In genomic region chr17:62062936-62063335, GRCh38 we compare ENCODE assay signal across 9 cellular contexts. TPM values are rescaled to one million over a fixed set of nuclear protein-coding genes. Genes with fewer than 3 reads are reported as not detected.
DNase-seq lines count a peak whose midpoint lies in the region; ATAC-seq, FAIRE-seq and TF ChIP-seq lines count a peak whose summit lies in the region.
"Had no signal": no experiment of that assay in that cellular context is flagged by ENCODE, and none has a peak within 500 bp of the region (broad histone marks: within the 10 kb centered on the region; RNA-seq: fewer than 3 reads in every experiment).

No MANE protein-coding gene starts in this region.

- H3K9me2 ChIP-seq in GM23338 (ENCODE audit: insufficient read depth) = no peaks in the 10 kb centered on the region
- H3K9me2 ChIP-seq in SU-DHL-6 (replicated peaks; ENCODE audit: insufficient read depth, low read length) = no peaks in the 10 kb centered on the region

- no peak overlapping the region for H3K27ac ChIP-seq in GM23338 (ENCODE audit: low read depth)
- peak overlapping the region; percentile 67; the same call in 1 of the 2 replicates for H3K27ac ChIP-seq in SU-DHL-6 (ENCODE audit: low read depth, low read length)

- H3F3A ChIP-seq in GM23338 (replicated peaks; ENCODE audit: low read depth) = no peaks in the 10 kb centered on the region
- H3F3A ChIP-seq in SU-DHL-6 (ENCODE audit: insufficient read depth) = peaks cover 5% of the 10 kb centered on the region; the same call in 1 of the 2 replicates

- H2AFZ ChIP-seq in GM23338 (no peak overlapping the region), SU-DHL-6 (ENCODE audit: low read depth, low read length, severe bottlenecking) (no peak overlapping the region)

- H3K4me3 Mint-ChIP-seq in GM23338 = peak overlapping the region; percentile 96

- H3K36me3 ChIP-seq in GM23338 (ENCODE audit: insufficient read depth) (peaks cover 13% of the 10 kb centered on the region; the same call in 1 of the 2 replicates), SU-DHL-6 (ENCODE audit: low read length) (peaks cover 30% of the 10 kb centered on the region)

- H3K4me1 ChIP-seq in GM23338 (ENCODE audit: insufficient read depth) = peaks cover 29% of the 10 kb centered on the region

- peaks cover 71% of the 10 kb centered on the region for H3K79me2 ChIP-seq in GM23338 (replicated peaks; ENCODE audit: insufficient read depth)
- H3K79me2 ChIP-seq in SU-DHL-6 (ENCODE audit: insufficient read depth, low read length) = peaks cover 76% of the 10 kb centered on the region

- DNase-seq in GM23338 (ENCODE audit: low spot score) = no peak
- DNase-seq in fibroblast of mammary gland (ENCODE audit: low read depth) = no peak
- no peak for DNase-seq in skeletal muscle cell (ENCODE audit: low read depth)
- no peak for DNase-seq in Ammon's horn (ENCODE audit: low spot score)
- no peak for DNase-seq in D721Med (ENCODE audit: insufficient read length, low spot score)
- DNase-seq: activated CD4-positive, CD25-positive, alpha-beta regulatory T cell had no signal

- H3K36me3 Mint-ChIP-seq in GM23338 (ENCODE audit: low read depth) = peaks cover 33% of the 10 kb centered on the region

- no peak for ATAC-seq in GM23338
- no peak for ATAC-seq in HG02588 (IDR thresholded peaks at IDR 0.05; ENCODE audit: unreplicated experiment)
- no peak for ATAC-seq in GM19452 (IDR thresholded peaks at IDR 0.05; ENCODE audit: unreplicated experiment)

- H3K27me3 Mint-ChIP-seq in GM23338 (ENCODE audit: insufficient read depth, low read depth, poor library complexity) = peaks cover 2% of the 10 kb centered on the region

- H3K27me3 ChIP-seq in GM23338 (ENCODE audit: insufficient read depth) (no peaks in the 10 kb centered on the region), SU-DHL-6 (ENCODE audit: low read length) (no peaks in the 10 kb centered on the region)

- H3K4me1 Mint-ChIP-seq in GM23338 = peaks cover 40% of the 10 kb centered on the region

- peaks cover 28% of the 10 kb centered on the region for H4K20me1 ChIP-seq in GM23338 (replicated peaks; ENCODE audit: insufficient read depth)
- peaks cover 21% of the 10 kb centered on the region for H4K20me1 ChIP-seq in SU-DHL-6 (ENCODE audit: low read depth, low read length)

- H3K4me3 ChIP-seq in GM23338 (peak overlapping the region; percentile 93), SU-DHL-6 (ENCODE audit: insufficient read depth, low read length, poor library complexity, severe bottlenecking) (peak overlapping the region; percentile 68), fibroblast of mammary gland (ENCODE audit: control insufficient read depth, low read depth, low read length) (peak overlapping the region; percentile 27), skeletal muscle cell (ENCODE audit: low read depth, low read length) (peak overlapping the region; percentile 21)

- H3K9ac ChIP-seq in SU-DHL-6 (ENCODE audit: low read length) = peak overlapping the region; percentile 98

- FAIRE-seq in D721Med (lab: Jason Lieb, UNC) = no peak

- no peaks in the 10 kb centered on the region for H3K9me3 ChIP-seq in SU-DHL-6 (ENCODE audit: insufficient read depth, low read length)

- no peak overlapping the region for H3K27ac Mint-ChIP-seq in GM23338

- TF ChIP-seq CTCF in GM23338 (conservative IDR thresholded peaks at IDR 0.05; ENCODE audit: low read depth in 2 of 2) (no peak), SU-DHL-6 (IDR thresholded peaks at IDR 0.05; ENCODE audit: insufficient read depth, low read length, poor library complexity, severe bottlenecking) (no peak), fibroblast of mammary gland (conservative IDR thresholded peaks at IDR 0.05; ENCODE audit: control insufficient read depth, insufficient read depth, low read depth, low read length) (no peak), D721Med (IDR thresholded peaks at IDR 0.05; ENCODE audit: insufficient read depth, missing control alignments) (no peak)

- H3K4me2 ChIP-seq in GM23338 = peak overlapping the region; percentile 99
- peak overlapping the region; percentile 100 for H3K4me2 ChIP-seq in SU-DHL-6 (ENCODE audit: low read depth, low read length, poor library complexity, severe bottlenecking)

- H3K9me3 Mint-ChIP-seq in GM23338 = no peaks in the 10 kb centered on the region

TF ChIP-seq in GM23338, 12 proteins besides CTCF, POLR2A, EP300 and RAD21 (continues in another document):
- TF ChIP-seq JUNB (IDR thresholded peaks at IDR 0.05; ENCODE audit: unreplicated experiment) (no peak), EZH2 (IDR thresholded peaks at IDR 0.05; ENCODE audit: low read depth, unreplicated experiment) (no peak), CREB1 (CRISPR knock-in tag; IDR thresholded peaks at IDR 0.05; ENCODE audit: low read depth) (no peak), ZNF331 (CRISPR knock-in tag; IDR thresholded peaks at IDR 0.05; ENCODE audit: low read depth) (no peak)
- TF ChIP-seq, protein P1, sequence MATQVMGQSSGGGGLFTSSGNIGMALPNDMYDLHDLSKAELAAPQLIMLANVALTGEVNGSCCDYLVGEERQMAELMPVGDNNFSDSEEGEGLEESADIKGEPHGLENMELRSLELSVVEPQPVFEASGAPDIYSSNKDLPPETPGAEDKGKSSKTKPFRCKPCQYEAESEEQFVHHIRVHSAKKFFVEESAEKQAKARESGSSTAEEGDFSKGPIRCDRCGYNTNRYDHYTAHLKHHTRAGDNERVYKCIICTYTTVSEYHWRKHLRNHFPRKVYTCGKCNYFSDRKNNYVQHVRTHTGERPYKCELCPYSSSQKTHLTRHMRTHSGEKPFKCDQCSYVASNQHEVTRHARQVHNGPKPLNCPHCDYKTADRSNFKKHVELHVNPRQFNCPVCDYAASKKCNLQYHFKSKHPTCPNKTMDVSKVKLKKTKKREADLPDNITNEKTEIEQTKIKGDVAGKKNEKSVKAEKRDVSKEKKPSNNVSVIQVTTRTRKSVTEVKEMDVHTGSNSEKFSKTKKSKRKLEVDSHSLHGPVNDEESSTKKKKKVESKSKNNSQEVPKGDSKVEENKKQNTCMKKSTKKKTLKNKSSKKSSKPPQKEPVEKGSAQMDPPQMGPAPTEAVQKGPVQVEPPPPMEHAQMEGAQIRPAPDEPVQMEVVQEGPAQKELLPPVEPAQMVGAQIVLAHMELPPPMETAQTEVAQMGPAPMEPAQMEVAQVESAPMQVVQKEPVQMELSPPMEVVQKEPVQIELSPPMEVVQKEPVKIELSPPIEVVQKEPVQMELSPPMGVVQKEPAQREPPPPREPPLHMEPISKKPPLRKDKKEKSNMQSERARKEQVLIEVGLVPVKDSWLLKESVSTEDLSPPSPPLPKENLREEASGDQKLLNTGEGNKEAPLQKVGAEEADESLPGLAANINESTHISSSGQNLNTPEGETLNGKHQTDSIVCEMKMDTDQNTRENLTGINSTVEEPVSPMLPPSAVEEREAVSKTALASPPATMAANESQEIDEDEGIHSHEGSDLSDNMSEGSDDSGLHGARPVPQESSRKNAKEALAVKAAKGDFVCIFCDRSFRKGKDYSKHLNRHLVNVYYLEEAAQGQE (IDR thresholded peaks at IDR 0.05; ENCODE audit: unreplicated experiment) = no peak

RNA-seq across cellular contexts. Expression of gene MED13, which starts 2.1 kb away (rescaled TPM):
- total RNA-seq in GM23338 (2014; rRNA removed; shearing (Covaris generic)) = 45.8 and 47.1 TPM in 2 replicates
- polyA plus RNA-seq in GM23338 (2016; fragmentation: Nextera tagmentation; extraction: Ambion mirVana) = 11.8 and 13.0 TPM in 2 replicates

Comparison
In these comparisons a context has a peak if more than half of its experiments do, and no peak if none do; other contexts are left out.
1. H3K4me3 ChIP-seq: peak in every context shown above with its lines; median percentile 93 in GM23338; 68 in SU-DHL-6; 27 in fibroblast of mammary gland; 21 in skeletal muscle cell.